ENCODE assay signal across 8 cellular contexts in genomic region chr15:88912500-88912921, GRCh38. TPM values are rescaled to one million over a fixed set of nuclear protein-coding genes. Genes with fewer than 3 reads are reported as not detected.
DNase-seq lines count a peak whose midpoint lies in the region; ATAC-seq and TF ChIP-seq lines count a peak whose summit lies in the region.

No MANE protein-coding gene starts in this region.

- H3K27ac ChIP-seq in DOHH2 (ENCODE audit: low read depth, low read length) (no peak overlapping the region), RWPE1 (peak overlapping the region; percentile 99), neural cell (ENCODE audit: low read length) (no peak overlapping the region)

- peaks cover 8% of the 10 kb centered on the region for H3K4me1 ChIP-seq in DOHH2 (ENCODE audit: control insufficient read depth, low read length)

- no peak overlapping the region for H2AFZ ChIP-seq in neural cell (ENCODE audit: low read depth, low read length)

- no peak for TF ChIP-seq RAD21 in neural cell (conservative IDR thresholded peaks at IDR 0.05)

- H3K27me3 ChIP-seq in DOHH2 (ENCODE audit: control insufficient read depth, low read length) = no peaks in the 10 kb centered on the region
- H3K27me3 ChIP-seq in neural cell (ENCODE audit: insufficient read depth, low read depth, low read length) = peaks cover 15% of the 10 kb centered on the region

- H3K9ac ChIP-seq in neural cell (ENCODE audit: low read length) = no peak overlapping the region

- peak overlapping the region; percentile 78 for H3K4me3 ChIP-seq in DOHH2 (ENCODE audit: low read length)
- H3K4me3 ChIP-seq in neural cell (ENCODE audit: low read length) = peak overlapping the region; percentile 73

- H3K36me3 ChIP-seq in DOHH2 (ENCODE audit: control insufficient read depth, low read length) (no peaks in the 10 kb centered on the region), neural cell (ENCODE audit: insufficient read depth, low read length) (no peaks in the 10 kb centered on the region)

- TF ChIP-seq EP300 in neural cell (conservative IDR thresholded peaks at IDR 0.05; ENCODE audit: poor library complexity, severe bottlenecking) = no peak

- H3K9me2 ChIP-seq in DOHH2 (replicated peaks; ENCODE audit: control insufficient read depth, low read length) (no peaks in the 10 kb centered on the region), neural cell (ENCODE audit: insufficient read depth, low read length) (no peaks in the 10 kb centered on the region)

- CTCF ChIA-PET in RWPE1 (lab: Yijun Ruan, JAX) = interaction anchor here (0.6 to 1.1 kb wide), 4 partner anchors 9 to 265 kb away, joined by 3 to 6 read pairs (median 4); no protein-coding TSS in a partner anchor

- H4K20me1 ChIP-seq in DOHH2 (ENCODE audit: control insufficient read depth, insufficient read depth, low read depth, low read length) (no peaks in the 10 kb centered on the region), neural cell (ENCODE audit: insufficient read depth) (no peaks in the 10 kb centered on the region)

- POLR2A ChIA-PET in RWPE1 (lab: Yijun Ruan, JAX; ENCODE audit: low non-redundant PET) = no interaction called here

- peak overlapping the region; percentile 73 for H3K4me2 ChIP-seq in DOHH2 (ENCODE audit: low read length)
- no peak overlapping the region for H3K4me2 ChIP-seq in neural cell (ENCODE audit: low read length)

- no peak for DNase-seq in RWPE1 (ENCODE audit: low spot score)
- DNase-seq in fibroblast of gingiva (ENCODE audit: low read depth) = peak; percentile 55
- DNase-seq in OCI-M1 (lab: John Stamatoyannopoulos, UW) = no peak
- DNase-seq in midbrain (lab: John Stamatoyannopoulos, UW) = no peak

- no peak for TF ChIP-seq CTCF in DOHH2 (IDR thresholded peaks at IDR 0.05; ENCODE audit: low read depth, low read length, poor library complexity, severe bottlenecking)
- no peak for TF ChIP-seq CTCF in RWPE1 (conservative IDR thresholded peaks at IDR 0.05; ENCODE audit: low read depth)
- no peak for TF ChIP-seq CTCF in neural cell (IDR thresholded peaks at IDR 0.05; ENCODE audit: poor library complexity, severe bottlenecking)

- H3K79me2 ChIP-seq in DOHH2 (ENCODE audit: control insufficient read depth, low read length) (no peaks in the 10 kb centered on the region), neural cell (replicated peaks; ENCODE audit: insufficient read depth, low read length) (no peaks in the 10 kb centered on the region)

- H3F3A ChIP-seq in DOHH2 (ENCODE audit: control insufficient read depth, insufficient read depth) = no peaks in the 10 kb centered on the region
- no peaks in the 10 kb centered on the region for H3F3A ChIP-seq in neural cell (ENCODE audit: insufficient read depth, low read length, poor library complexity, severe bottlenecking)

- ATAC-seq in GM18520 (IDR thresholded peaks at IDR 0.05; ENCODE audit: unreplicated experiment) (no peak), HG03280 (IDR thresholded peaks at IDR 0.05; ENCODE audit: unreplicated experiment) (no peak)

- H3K9me3 ChIP-seq in DOHH2 (ENCODE audit: control insufficient read depth, insufficient read depth, low read length) = no peaks in the 10 kb centered on the region
- H3K9me3 ChIP-seq in neural cell (ENCODE audit: low read length) = no peaks in the 10 kb centered on the region

TF ChIP-seq in neural cell, 6 proteins besides CTCF, POLR2A, EP300 and RAD21:
- no peak for TF ChIP-seq SMC3 (conservative IDR thresholded peaks at IDR 0.05; ENCODE audit: poor library complexity)
- TF ChIP-seq MXI1 (conservative IDR thresholded peaks at IDR 0.05; ENCODE audit: poor library complexity, severe bottlenecking) = no peak
- TF ChIP-seq POLR2AphosphoS5 (IDR thresholded peaks at IDR 0.05) = no peak
- no peak for TF ChIP-seq TAF1 (IDR thresholded peaks at IDR 0.05; ENCODE audit: low read depth)
- no peak for TF ChIP-seq REST (IDR thresholded peaks at IDR 0.05; ENCODE audit: borderline replicate concordance)
- no peak for TF ChIP-seq EZH2 (IDR thresholded peaks at IDR 0.05; ENCODE audit: borderline replicate concordance, insufficient read depth, low read length, poor library complexity, severe bottlenecking)
TF ChIP-seq in neural cell: peak in this region for 0.

RNA-seq across cellular contexts. Expression of gene MFGE8, which starts 0.7 kb away (rescaled TPM):
- polyA plus RNA-seq in neural cell = 1.1 and 4.1 TPM in 2 replicates
- 0.97 and 1.7 TPM in 2 replicates for polyA minus RNA-seq in neural cell

RNA-seq across cellular contexts. Expression of gene HAPLN3, which starts 17.2 kb away (rescaled TPM):
- polyA plus RNA-seq in neural cell = not detected in 2 replicates
- not detected in 2 replicates for polyA minus RNA-seq in neural cell
